Comparison of ENCODE assay signal across 25 cellular contexts in genomic region chr4:16812041-16812440, GRCh38.
"Had no signal": no experiment of that assay in that cellular context is flagged by ENCODE, and none has a peak within 500 bp of the region (broad histone marks: within the 10 kb centered on the region; RNA-seq: fewer than 3 reads in every experiment).

No MANE protein-coding gene starts in this region.

- H3K9me3 ChIP-seq: lower lobe of right lung, ovary, right lobe of liver, uterus had no signal

- H3K27me3 ChIP-seq: ovary, right atrium auricular region, right lobe of liver, tibial nerve, uterus had no signal

- H3K27ac Mint-ChIP-seq: mesothelial cell of epicardium; naive B cell; natural killer cell; nephron progenitor cell; progenitor cell of endocrine pancreas; stimulated activated effector memory CD8-positive, alpha-beta T cell treated with anti-CD3 and anti-CD28 coated beads, Interleukin-12 subunit alpha, Interleukin-12 subunit beta, amount 100 ng/mL, for 72 hours; stimulated activated naive CD8-positive, alpha-beta T cell treated with anti-CD3 and anti-CD28 coated beads, Interleukin-15, Interleukin-2, amounts not matched to agents 100 ng/mL and 50 ng/mL, for 24 hours; type B pancreatic cell had no signal

- H3K4me3 ChIP-seq: lower lobe of right lung, ovary, right atrium auricular region, right lobe of liver, smooth muscle cell, tibial nerve, uterus had no signal

- H3K9me3 Mint-ChIP-seq: mesothelial cell of epicardium; natural killer cell; stimulated activated effector memory CD8-positive, alpha-beta T cell treated with anti-CD3 and anti-CD28 coated beads, Interleukin-12 subunit alpha, Interleukin-12 subunit beta, amount 100 ng/mL, for 72 hours had no signal

- H3K36me3 Mint-ChIP-seq: mesothelial cell of epicardium; naive B cell; natural killer cell; stimulated activated effector memory CD8-positive, alpha-beta T cell treated with anti-CD3 and anti-CD28 coated beads, Interleukin-12 subunit alpha, Interleukin-12 subunit beta, amount 100 ng/mL, for 72 hours had no signal

- H3K4me2 ChIP-seq: smooth muscle cell had no signal

- H3K36me3 ChIP-seq: lower lobe of right lung, ovary, right atrium auricular region, right lobe of liver, tibial nerve, uterus had no signal

- H3K27ac ChIP-seq: lower lobe of right lung, ovary, right atrium auricular region, right lobe of liver, tibial nerve, uterus had no signal

- H3K4me3 Mint-ChIP-seq: mesothelial cell of epicardium; naive B cell; natural killer cell; nephron progenitor cell; stimulated activated effector memory CD8-positive, alpha-beta T cell treated with anti-CD3 and anti-CD28 coated beads, Interleukin-12 subunit alpha, Interleukin-12 subunit beta, amount 100 ng/mL, for 72 hours; stimulated activated naive CD8-positive, alpha-beta T cell treated with anti-CD3 and anti-CD28 coated beads, Interleukin-15, Interleukin-2, amounts not matched to agents 100 ng/mL and 50 ng/mL, for 24 hours; type B pancreatic cell had no signal

- H3K4me1 ChIP-seq: lower lobe of right lung, right atrium auricular region, right lobe of liver, tibial nerve had no signal

- H3K4me1 Mint-ChIP-seq: naive B cell; natural killer cell; stimulated activated effector memory CD8-positive, alpha-beta T cell treated with anti-CD3 and anti-CD28 coated beads, Interleukin-12 subunit alpha, Interleukin-12 subunit beta, amount 100 ng/mL, for 72 hours had no signal

- DNase-seq: hippocampal formation; kidney glomerular epithelial cell; left cardiac atrium; left ventricle myocardium superior; lower lobe of right lung; mammary epithelial cell; mesenchymal stem cell; naive B cell; natural killer cell; nephron progenitor cell; ovary; right lobe of liver; stimulated activated CD4-positive, alpha-beta T cell treated with anti-CD3 and anti-CD28 coated beads, Interleukin-1b, Interleukin-23, amount 100 ng/mL, for 48 hours; stimulated activated CD4-positive, alpha-beta T cell treated with anti-CD3 and anti-CD28 coated beads, Interleukin-4, amount 100 ng/mL, for 1 hour; stimulated activated naive CD4-positive, alpha-beta T cell; substantia nigra; uterus had no signal
